ENCODE assay signal across 8 cellular contexts in genomic region chr9:94156549-94157407, GRCh38.
DNase-seq lines count a peak whose midpoint lies in the region; ATAC-seq and TF ChIP-seq lines count a peak whose summit lies in the region.

No MANE protein-coding gene starts in this region.

- no peaks in the 10 kb centered on the region for H3K27me3 Mint-ChIP-seq in activated naive CD8-positive, alpha-beta T cell treated with anti-CD3 and anti-CD28 coated beads, Interleukin-2, amount 50 U/mL, for 24 hours

- no peak for ATAC-seq in activated naive CD8-positive, alpha-beta T cell treated with anti-CD3 and anti-CD28 coated beads, Interleukin-2, amount 50 U/mL, for 24 hours
- ATAC-seq in GM19463 (IDR thresholded peaks at IDR 0.05; ENCODE audit: unreplicated experiment), result no peak
- no peak for ATAC-seq in HG03342 (IDR thresholded peaks at IDR 0.05; ENCODE audit: unreplicated experiment)

- intact Hi-C loops in esophagus muscularis mucosa (cut with DNase I), result no loop called here

- H3K36me3 ChIP-seq in esophagus muscularis mucosa (no peaks in the 10 kb centered on the region), osteoblast (ENCODE audit: insufficient read depth, low read length) (no peaks in the 10 kb centered on the region)

- in situ Hi-C loops in Caki2 (cut with HindIII; ENCODE audit: low pct_unique_long_range_greater_than_20kb, low sequenced_read_pairs), result no loop called here

- H3K27me3 ChIP-seq in esophagus muscularis mucosa (no peaks in the 10 kb centered on the region), osteoblast (ENCODE audit: insufficient read depth, low read length) (no peaks in the 10 kb centered on the region)

- H3K4me3 Mint-ChIP-seq in activated naive CD8-positive, alpha-beta T cell treated with anti-CD3 and anti-CD28 coated beads, Interleukin-2, amount 50 U/mL, for 24 hours, result no peak overlapping the region

- H3K9me3 ChIP-seq in esophagus muscularis mucosa (no peaks in the 10 kb centered on the region), osteoblast (ENCODE audit: low read depth, low read length) (no peaks in the 10 kb centered on the region)

- WGBS in esophagus muscularis mucosa, result 40% methylated on average over 12 of the region's 18 CpGs

- DNase-seq in Caki2 (ENCODE audit: low read depth) (peak; percentile 18), NCI-H510A (lab: John Stamatoyannopoulos, UW) (peak; percentile 61), esophagus muscularis mucosa (ENCODE audit: extremely low spot score) (peak; percentile 29), osteoblast (ENCODE audit: insufficient read length, low spot score, missing footprints) (peak; percentile 72)
- no peak for DNase-seq in activated naive CD8-positive, alpha-beta T cell treated with anti-CD3 and anti-CD28 coated beads, Interleukin-2, amount 50 U/mL, for 24 hours
- DNase-seq in activated T-cell treated with anti-CD3 and anti-CD28 coated beads, Interleukin-2, amount 50 U/mL, for 1 hour, result no peak

- no peaks in the 10 kb centered on the region for H3K36me3 Mint-ChIP-seq in activated naive CD8-positive, alpha-beta T cell treated with anti-CD3 and anti-CD28 coated beads, Interleukin-2, amount 50 U/mL, for 24 hours (ENCODE audit: low read depth)

- H3K4me1 ChIP-seq in esophagus muscularis mucosa (peaks cover 20 to 32% (median 22%) of the 10 kb centered on the region in 4 donors), osteoblast (ENCODE audit: insufficient read depth, low read length) (peaks cover 19% of the 10 kb centered on the region)

- H3K27ac ChIP-seq in esophagus muscularis mucosa (replicated peaks in 1 of 4), result peak overlapping the region; percentile 53 to 78 (median 64)
- H3K27ac ChIP-seq in osteoblast (ENCODE audit: low read depth, low read length), result no peak overlapping the region

- no peak for TF ChIP-seq EP300 in esophagus muscularis mucosa (IDR thresholded peaks at IDR 0.05)

- peak overlapping the region; percentile 84 for H2AFZ ChIP-seq in osteoblast (ENCODE audit: low read length)

- H3K27ac Mint-ChIP-seq in activated naive CD8-positive, alpha-beta T cell treated with anti-CD3 and anti-CD28 coated beads, Interleukin-2, amount 50 U/mL, for 24 hours, result no peak overlapping the region

- H3K4me3 ChIP-seq in esophagus muscularis mucosa (no peak overlapping the region), osteoblast (ENCODE audit: insufficient read depth, low read length) (no peak overlapping the region)

- TF ChIP-seq POLR2A in esophagus muscularis mucosa (IDR thresholded peaks at IDR 0.05; ENCODE audit: low read depth), result no peak

- H3K9me3 Mint-ChIP-seq in activated naive CD8-positive, alpha-beta T cell treated with anti-CD3 and anti-CD28 coated beads, Interleukin-2, amount 50 U/mL, for 24 hours, result no peaks in the 10 kb centered on the region

- TF ChIP-seq CTCF in esophagus muscularis mucosa (IDR thresholded peaks at IDR 0.05), result no peak
- TF ChIP-seq CTCF in osteoblast (IDR thresholded peaks at IDR 0.05; ENCODE audit: extremely low read depth, low read depth, low read length), result no peak

- H3K4me1 Mint-ChIP-seq in activated naive CD8-positive, alpha-beta T cell treated with anti-CD3 and anti-CD28 coated beads, Interleukin-2, amount 50 U/mL, for 24 hours, result peaks cover 21% of the 10 kb centered on the region

- H3K4me2 ChIP-seq in osteoblast (ENCODE audit: insufficient read depth, low read length), result no peak overlapping the region

- no peaks in the 10 kb centered on the region for H3K79me2 ChIP-seq in osteoblast (ENCODE audit: insufficient read depth, low read length)

- no peaks in the 10 kb centered on the region for H4K20me1 ChIP-seq in osteoblast (ENCODE audit: insufficient read depth, low read length)

Comparison
In these comparisons a context has a peak if more than half of its experiments do, and no peak if none do; other contexts are left out.
1. DNase-seq: peak in Caki2 (single experiment), NCI-H510A (single experiment), esophagus muscularis mucosa (single experiment) and osteoblast (single experiment); none in activated naive CD8-positive, alpha-beta T cell treated with anti-CD3 and anti-CD28 coated beads, Interleukin-2, amount 50 U/mL, for 24 hours (single experiment) and activated T-cell treated with anti-CD3 and anti-CD28 coated beads, Interleukin-2, amount 50 U/mL, for 1 hour (single experiment).